In genomic region chr16:9139965-9140364, GRCh38 we compare ENCODE assay signal across 10 cellular contexts. TPM values are rescaled to one million over a fixed set of nuclear protein-coding genes. Genes with fewer than 3 reads are reported as not detected.
DNase-seq lines count a peak whose midpoint lies in the region; ATAC-seq, FAIRE-seq and TF ChIP-seq lines count a peak whose summit lies in the region.
"Had no signal": no experiment of that assay in that cellular context is flagged by ENCODE, and none has a peak within 500 bp of the region (broad histone marks: within the 10 kb centered on the region; RNA-seq: fewer than 3 reads in every experiment).

No MANE protein-coding gene starts in this region.

- TF ChIP-seq RAD21 in IMR-90 (IDR thresholded peaks at IDR 0.05; ENCODE audit: low read length) = no peak
- no peak for TF ChIP-seq RAD21 in K562 (CRISPR knock-in tag; conservative IDR thresholded peaks at IDR 0.05 in 1 of 2, IDR thresholded peaks at IDR 0.05 in 1 of 2)

- no peak overlapping the region for H3K4me3 Mint-ChIP-seq in stimulated activated effector memory CD8-positive, alpha-beta T cell treated with anti-CD3 and anti-CD28 coated beads, Interleukin-12 subunit alpha, Interleukin-12 subunit beta, amount 100 ng/mL, for 72 hours

- H3K27ac ChIP-seq in A673 (ENCODE audit: low read depth, low read length, poor library complexity, severe bottlenecking) (no peak overlapping the region), IMR-90 (ENCODE audit: insufficient read depth, low read length) (no peak overlapping the region), K562 (ENCODE audit: extremely low read depth, low read depth, low read length) (no peak overlapping the region)
- H3K27ac ChIP-seq: thoracic aorta had no signal

- no peak overlapping the region for H2BK20ac ChIP-seq in IMR-90 (ENCODE audit: low read depth, low read length)

- no peak overlapping the region for H3K18ac ChIP-seq in IMR-90 (ENCODE audit: low read depth, low read length)

- whole genome bisulfite sequencing in IMR-90 (ENCODE audit: extremely low coverage in 2 of 2, insufficient read length in 1 of 2), 2 experiments = 100% methylated on average over 1 of the region's 7 CpGs; no CpG with 5 or more reads in 1 of the 2 experiments
- 33% methylated on average over 7 of the region's 7 CpGs for WGBS in K562 (ENCODE audit: insufficient coverage, low coverage, missing lambda C conversion rate)

- peaks cover 6% of the 10 kb centered on the region for H3K36me3 Mint-ChIP-seq in stimulated activated effector memory CD8-positive, alpha-beta T cell treated with anti-CD3 and anti-CD28 coated beads, Interleukin-12 subunit alpha, Interleukin-12 subunit beta, amount 100 ng/mL, for 72 hours

- no peak for TF ChIP-seq POLR2A in IMR-90 (IDR thresholded peaks at IDR 0.05; ENCODE audit: low read depth, low read length)
- no peak for TF ChIP-seq POLR2A in K562 (conservative IDR thresholded peaks at IDR 0.05)

- POLR2A ChIA-PET in A673 (lab: Charles Lee; ENCODE audit: low non-redundant PET) (no interaction called here), IMR-90 (lab: Charles Lee; ENCODE audit: unreplicated experiment) (interaction anchor here (0.6 kb wide), 1 partner anchor 30 kb away, joined by 3 read pairs; no protein-coding TSS in a partner anchor), K562 (lab: Yijun Ruan, JAX) (interaction anchor here (1.1 kb wide), 1 partner anchor 11 kb away, joined by 5 read pairs; no protein-coding TSS in a partner anchor)

- H3K4me1 ChIP-seq in A673 (ENCODE audit: insufficient read depth, low read length, poor library complexity, severe bottlenecking) (peaks cover 4% of the 10 kb centered on the region), IMR-90 (ENCODE audit: control insufficient read depth, insufficient read depth, low read length) (no peaks in the 10 kb centered on the region), K562 (replicated peaks in 1 of 2; ENCODE audit: control insufficient read depth in 2 of 2, insufficient read depth in 2 of 2, low read length in 2 of 2) (peaks cover 3 to 4% of the 10 kb centered on the region in 2 experiments; a peak in 3 of 5 replicates)

- H3K14ac ChIP-seq in IMR-90 (replicated peaks; ENCODE audit: low read depth, low read length) = no peak overlapping the region

- ATAC-seq in IMR-90 (ENCODE audit: low read depth) (peak; percentile 41; the same call in 1 of the 2 replicates), K562 (peak; percentile 97)
- peak; percentile 65 for ATAC-seq in stimulated activated effector memory CD8-positive, alpha-beta T cell treated with anti-CD3 and anti-CD28 coated beads, Interleukin-12 subunit alpha, Interleukin-12 subunit beta, amount 100 ng/mL, for 72 hours

- H3K4me1 Mint-ChIP-seq in stimulated activated effector memory CD8-positive, alpha-beta T cell treated with anti-CD3 and anti-CD28 coated beads, Interleukin-12 subunit alpha, Interleukin-12 subunit beta, amount 100 ng/mL, for 72 hours = peaks cover 27% of the 10 kb centered on the region

- no peaks in the 10 kb centered on the region; the same call in 1 of the 2 replicates for H4K20me1 ChIP-seq in IMR-90 (ENCODE audit: insufficient read depth, low read length)
- peaks cover 3% of the 10 kb centered on the region; the same call in 1 of the 2 replicates for H4K20me1 ChIP-seq in K562 (replicated peaks; ENCODE audit: control insufficient read depth, insufficient read depth, low read length)

- H4K91ac ChIP-seq in IMR-90 (ENCODE audit: insufficient read depth, low read depth, low read length) = no peak overlapping the region

- H3K23ac ChIP-seq in IMR-90 (ENCODE audit: low read depth, low read length) = no peak overlapping the region

- H4K5ac ChIP-seq in IMR-90 (ENCODE audit: low read depth, low read length) = no peak overlapping the region

- H3K4ac ChIP-seq in IMR-90 (ENCODE audit: low read depth, low read length) = no peak overlapping the region; the same call in 1 of the 2 replicates

- dilution Hi-C loops in IMR-90 (cut with HindIII; ENCODE audit: low sequenced_read_pairs, unreplicated experiment) = no loop called here

- in situ Hi-C loops in IMR-90 (cut with MboI; ENCODE audit: low sequenced_read_pairs) (loop anchor here (25.0 kb wide), 2 partner anchors 478 to 578 kb away; partner anchors contain the start of gene ABAT), K562 (cut with MboI) (no loop called here)

- H3K9me1 ChIP-seq in IMR-90 (ENCODE audit: insufficient read depth, low read length) (peaks cover 3% of the 10 kb centered on the region), K562 (ENCODE audit: control insufficient read depth, insufficient read depth, low read length) (no peaks in the 10 kb centered on the region)

- DNase-seq in A673 (ENCODE audit: low spot score) (peak; percentile 78), GM18507 (ENCODE audit: extremely low spot score, insufficient read length, low read depth) (no peak), IMR-90 (peak; percentile 35), K562 (ENCODE audit: extremely low read depth in 1 of 4, low spot score in 3 of 4) (peak; percentile 59 to 65 (median 59)), GM19238 (ENCODE audit: insufficient read length, low spot score) (no peak), NCI-H2196 treated with DMSO at 0.1 percent for 48 hours (lab: John Stamatoyannopoulos, UW; ENCODE audit: unreplicated experiment) (no peak)
- no peak for DNase-seq in stimulated activated effector memory CD8-positive, alpha-beta T cell treated with anti-CD3 and anti-CD28 coated beads, Interleukin-12 subunit alpha, Interleukin-12 subunit beta, amount 100 ng/mL, for 72 hours (ENCODE audit: low spot score in 2 of 2)
- no peak for DNase-seq in activated CD4-positive, alpha-beta T cell treated with anti-CD3 and anti-CD28 coated beads for 4 hours

- CTCF ChIA-PET in A673 (lab: Charles Lee) (interaction anchor here (1.3 kb wide), 1 partner anchor 15 kb away, joined by 4 read pairs; no protein-coding TSS in a partner anchor), IMR-90 (lab: Yijun Ruan, JAX) (interaction anchor here (0.7 kb wide), 1 partner anchor 636 kb away, joined by 4 read pairs; no protein-coding TSS in a partner anchor), K562 (lab: Yijun Ruan, JAX; ENCODE audit: low intra/inter-chr PET ratio) (no interaction called here)

- intact Hi-C loops in A673 (cut with micrococcal nuclease; ENCODE audit: unreplicated experiment) = loop anchor here (2.0 to 10.0 kb wide), 5 partner anchors 59 to 1042 kb away; partner anchors contain the start of gene GRIN2A
- intact Hi-C loops in IMR-90 (cut with micrococcal nuclease) = loop anchor here (2.0 to 10.0 kb wide), 2 partner anchors 575 to 1369 kb away; no protein-coding TSS in a partner anchor
- intact Hi-C loops in K562 (cut with micrococcal nuclease) = loop anchor here (10.0 kb wide), 2 partner anchors 265 to 575 kb away; no protein-coding TSS in a partner anchor

- no TSS peak for BruUV-seq in A673 (replicated peaks; lab: Mats Ljungman, UMichigan)
- BruUV-seq in IMR-90 (replicated peaks; lab: Mats Ljungman, UMichigan) = no TSS peak
- BruUV-seq in K562 (replicated peaks; lab: Mats Ljungman, UMichigan) = no TSS peak

- TF ChIP-seq CTCF in A673 (conservative IDR thresholded peaks at IDR 0.05; ENCODE audit: low read depth, low read length) = no peak
- TF ChIP-seq CTCF in IMR-90 (conservative IDR thresholded peaks at IDR 0.05; ENCODE audit: low read depth, low read length) = no peak
- TF ChIP-seq CTCF in K562 (IDR thresholded peaks at IDR 0.05 in 2 of 3, conservative IDR thresholded peaks at IDR 0.05 in 1 of 3; ENCODE audit: insufficient read depth in 2 of 3, low read depth in 1 of 3, low read length in 3 of 3) = no peak

- H3K56ac ChIP-seq in IMR-90 (ENCODE audit: extremely low read depth, insufficient read depth, low read length) = no peak overlapping the region

- H3K79me2 ChIP-seq in K562 (ENCODE audit: control insufficient read depth, insufficient read depth, low read length) = no peaks in the 10 kb centered on the region

- no peak overlapping the region for H2BK15ac ChIP-seq in IMR-90 (ENCODE audit: low read depth, low read length)

- H3K9ac ChIP-seq in IMR-90 (ENCODE audit: low read depth, low read length) (no peak overlapping the region), K562 (ENCODE audit: insufficient read depth in 1 of 2, low read depth in 2 of 2, low read length in 2 of 2) (no peak overlapping the region)

- no peak overlapping the region for H3K27ac Mint-ChIP-seq in stimulated activated effector memory CD8-positive, alpha-beta T cell treated with anti-CD3 and anti-CD28 coated beads, Interleukin-12 subunit alpha, Interleukin-12 subunit beta, amount 100 ng/mL, for 72 hours

- no peak overlapping the region for H4K8ac ChIP-seq in IMR-90 (ENCODE audit: low read depth in 2 of 2, low read length in 2 of 2)

- peak overlapping the region; percentile 85 for H2AK9ac ChIP-seq in IMR-90 (replicated peaks; ENCODE audit: low read depth, low read length, poor library complexity)

- H3K4me2 ChIP-seq in IMR-90 (ENCODE audit: low read depth, low read length) = no peak overlapping the region
- no peak overlapping the region; the same call in 1 of the 2 replicates for H3K4me2 ChIP-seq in K562 (ENCODE audit: insufficient read depth, low read length)

- H3K79me1 ChIP-seq in IMR-90 (ENCODE audit: low read depth in 1 of 2, low read length in 2 of 2) = peaks cover 0 to 16% of the 10 kb centered on the region in 2 experiments; a peak in 1 of 4 replicates

- H3K4me3 ChIP-seq in A673 (ENCODE audit: low read depth, low read length, poor library complexity, severe bottlenecking) (no peak overlapping the region), IMR-90 (ENCODE audit: insufficient read depth, low read depth, low read length) (no peak overlapping the region), K562 (no peak overlapping the region)
- H3K4me3 ChIP-seq: lung had no signal

- H3K27me3 ChIP-seq in A673 (replicated peaks; ENCODE audit: insufficient read depth, low read depth, low read length, poor library complexity) (no peaks in the 10 kb centered on the region), IMR-90 (ENCODE audit: control insufficient read depth, insufficient read depth, low read length) (no peaks in the 10 kb centered on the region), K562 (ENCODE audit: control insufficient read depth in 2 of 2, insufficient read depth in 2 of 2, low read length in 2 of 2) (peaks cover 2 to 3% of the 10 kb centered on the region in 2 experiments; a peak in 2 of 5 replicates)

- no peak overlapping the region for H2BK5ac ChIP-seq in IMR-90 (ENCODE audit: low read depth, low read length, poor library complexity, severe bottlenecking)

- no peak overlapping the region for H2AK5ac ChIP-seq in IMR-90 (ENCODE audit: low read depth, low read length)

- H3K9me3 Mint-ChIP-seq in stimulated activated effector memory CD8-positive, alpha-beta T cell treated with anti-CD3 and anti-CD28 coated beads, Interleukin-12 subunit alpha, Interleukin-12 subunit beta, amount 100 ng/mL, for 72 hours = no peaks in the 10 kb centered on the region

- H3K9me3 ChIP-seq in A673 (ENCODE audit: low read depth, low read length, poor library complexity, severe bottlenecking) (no peaks in the 10 kb centered on the region), IMR-90 (ENCODE audit: control insufficient read depth, insufficient read depth, low read length) (no peaks in the 10 kb centered on the region), K562 (replicated peaks; ENCODE audit: control insufficient read depth, insufficient read depth, low read depth, low read length) (no peaks in the 10 kb centered on the region)
- H3K9me3 ChIP-seq: thoracic aorta had no signal

- H2BK120ac ChIP-seq in IMR-90 (ENCODE audit: low read depth, low read length) = no peak overlapping the region

- H2AFZ ChIP-seq in IMR-90 (replicated peaks; ENCODE audit: low read length, poor library complexity) (no peak overlapping the region), K562 (ENCODE audit: low read depth, low read length) (peak overlapping the region; percentile 3; the same call in 1 of the 2 replicates)

- H3K36me3 ChIP-seq in A673 (ENCODE audit: insufficient read depth, low read length, poor library complexity, severe bottlenecking) = no peaks in the 10 kb centered on the region
- no peaks in the 10 kb centered on the region for H3K36me3 ChIP-seq in IMR-90 (ENCODE audit: control insufficient read depth, insufficient read depth, low read length)
- H3K36me3 ChIP-seq in K562 (ENCODE audit: control insufficient read depth, insufficient read depth, low read length) = no peaks in the 10 kb centered on the region
- H3K36me3 ChIP-seq: thoracic aorta had no signal

- TF ChIP-seq EP300 in K562 (IDR thresholded peaks at IDR 0.05; ENCODE audit: low read length) = no peak

- FAIRE-seq in GM18507 (lab: Jason Lieb, UNC) = peak; percentile 79
- peak; percentile 96 for FAIRE-seq in K562 (lab: Jason Lieb, UNC)

RNA-seq across cellular contexts. Expression of gene HAPSTR1, which starts 48.5 kb away (rescaled TPM):
- 83.8 and 90.4 TPM in 2 replicates for total RNA-seq in A673 (2021)
- 56.5 and 81.9 TPM in 2 replicates for total RNA-seq in IMR-90 (2012; rRNA removed)
- polyA plus RNA-seq in IMR-90 (2012; rRNA removed) = 18.4 and 22.2 TPM in 2 replicates
- 5.9 and 7.3 TPM in 2 replicates for polyA plus RNA-seq in IMR-90 (2012; cell fraction: cytosol; rRNA removed)
- 5.7 and 23.8 TPM in 2 replicates for polyA plus RNA-seq in IMR-90 (2012; cell fraction: nucleus; rRNA removed; ENCODE audit: low replicate concordance)
- 41.9 and 121 TPM in 2 replicates for total RNA-seq in K562 (2011; cell fraction: chromatin; rRNA removed; ENCODE audit: low replicate concordance)
- total RNA-seq in K562 (2011; cell fraction: nucleolus; rRNA removed) = 24.8 and 28.7 TPM in 2 replicates
- total RNA-seq in K562 (2011; cell fraction: nucleoplasm; rRNA removed) = 80.9 and 151 TPM in 2 replicates
- total RNA-seq in K562 (2014; rRNA removed) = 40.9 and 43.4 TPM in 2 replicates
- total RNA-seq in K562 (2014; rRNA removed; fragmentation: Illumina TruSeq; extraction: Trizol) = 56.1 and 69.9 TPM in 2 replicates
- total RNA-seq in K562 (2015; rRNA removed; fragmentation: Illumina TruSeq; extraction: Trizol) = 38.3 and 40.2 TPM in 2 replicates
- 53.8 and 67.9 TPM in 2 replicates for total RNA-seq in K562 (2021)
- 28.2 and 36.5 TPM in 2 replicates for polyA plus RNA-seq in K562 (2011; rRNA removed)
- polyA plus RNA-seq in K562 (2011; cell fraction: cytosol; rRNA removed) = 9.7 and 16.7 TPM in 2 replicates
- 23.1 and 24.2 TPM in 2 replicates for polyA plus RNA-seq in K562 (2011; cell fraction: nucleus; rRNA removed)
- polyA plus RNA-seq in K562 (2012) = 17.2 and 18.7 TPM in 2 replicates
- 27.7 and 30.7 TPM in 2 replicates for polyA plus RNA-seq in K562 (2014; fragmentation: Illumina TruSeq; extraction: Trizol)
- 10 to 100 TPM; 10.8 to 17.4 TPM for polyA plus RNA-seq in K562 (2014; fragmentation: Nextera tagmentation; extraction: Ambion mirVana)
- 25.3 and 30.4 TPM in 2 replicates for polyA plus RNA-seq in K562 (2014; rRNA removed)
- 73.0 and 82.3 TPM in 2 replicates for polyA minus RNA-seq in K562 (2011; rRNA and poly(A)+ RNA removed)
- polyA minus RNA-seq in K562 (2011; cell fraction: cytosol; rRNA and poly(A)+ RNA removed) = 24.2 and 35.8 TPM in 2 replicates
- polyA minus RNA-seq in K562 (2011; cell fraction: nucleus; rRNA and poly(A)+ RNA removed) = 17.8 and 27.5 TPM in 2 replicates

Comparison
In these comparisons a context has a peak if more than half of its experiments do, and no peak if none do; other contexts are left out.
1. DNase-seq: peak in A673 (single experiment), IMR-90 (single experiment) and K562 (4 of 4); none in GM18507 (single experiment), stimulated activated effector memory CD8-positive, alpha-beta T cell treated with anti-CD3 and anti-CD28 coated beads, Interleukin-12 subunit alpha, Interleukin-12 subunit beta, amount 100 ng/mL, for 72 hours (0 of 2), GM19238 (single experiment), NCI-H2196 treated with DMSO at 0.1 percent for 48 hours (single experiment) and activated CD4-positive, alpha-beta T cell treated with anti-CD3 and anti-CD28 coated beads for 4 hours (0 of 2).
2. ATAC-seq: peak in every context shown above with its lines; median percentile 97 in K562; 65 in stimulated activated effector memory CD8-positive, alpha-beta T cell treated with anti-CD3 and anti-CD28 coated beads, Interleukin-12 subunit alpha, Interleukin-12 subunit beta, amount 100 ng/mL, for 72 hours; 41 in IMR-90.